Comparison of ENCODE assay signal across 8 cellular contexts in genomic region chr12:93060071-93060665, GRCh38.
DNase-seq lines count a peak whose midpoint lies in the region; ATAC-seq, FAIRE-seq and TF ChIP-seq lines count a peak whose summit lies in the region.

No MANE protein-coding gene starts in this region.

- no TSS peak for BruUV-seq in GM12878 (replicated peaks; lab: Mats Ljungman, UMichigan)

- in situ Hi-C loops in GM12878 (cut with MboI), result no loop called here

- H2AFZ ChIP-seq in GM12878 (ENCODE audit: control insufficient read depth, low read depth, low read length), result peak overlapping the region; percentile 4; the same call in 1 of the 2 replicates

- no peaks in the 10 kb centered on the region for H3K9me3 ChIP-seq in GM12878 (replicated peaks; ENCODE audit: control insufficient read depth, insufficient read depth, low read length)
- H3K9me3 ChIP-seq in esophagus squamous epithelium, result no peaks in the 10 kb centered on the region

- WGBS in GM12878 (ENCODE audit: insufficient coverage, insufficient replicate concordance, low lambda C conversion rate, missing lambda C conversion rate), result 3% methylated on average over 3 of the region's 3 CpGs
- WGBS in esophagus squamous epithelium, 2 donors, result 55 to 73% methylated on average over 3 of the region's 3 CpGs

- TF ChIP-seq RAD21 in GM12878 (IDR thresholded peaks at IDR 0.05; ENCODE audit: insufficient read depth, low read depth, low read length), result no peak

- no peaks in the 10 kb centered on the region for H3K36me3 Mint-ChIP-seq in activated naive CD4-positive, alpha-beta T cell treated with anti-CD3 and anti-CD28 coated beads, Interleukin-2, amount 10 ng/mL, durations not matched to agents 7 days and 5 days

- RAD21 ChIA-PET in GM12878 (lab: Charles Lee; ENCODE audit: unreplicated experiment), result interaction anchor here (0.8 to 1.4 kb wide), 3 partner anchors 105 to 359 kb away, joined by 3 to 4 read pairs (median 4); no protein-coding TSS in a partner anchor

- CTCF ChIA-PET in GM12878 (lab: Yijun Ruan, JAX), result interaction anchor here (0.6 to 1.3 kb wide), 2 partner anchors 72 to 321 kb away, joined by 3 to 5 read pairs; no protein-coding TSS in a partner anchor
- CTCF ChIA-PET in activated naive CD4-positive, alpha-beta T cell treated with anti-CD3 and anti-CD28 coated beads, Interleukin-2, amount 10 ng/mL, durations not matched to agents 7 days and 5 days (lab: Charles Lee), result interaction anchor here (0.9 kb wide), 1 partner anchor 16 kb away, joined by 3 read pairs; no protein-coding TSS in a partner anchor

- TF ChIP-seq POLR2A in GM12878 (IDR thresholded peaks at IDR 0.05; ENCODE audit: low read depth, low read length), result no peak
- no peak for TF ChIP-seq POLR2A in esophagus squamous epithelium (IDR thresholded peaks at IDR 0.05)

- H3K4me1 ChIP-seq in GM12878 (ENCODE audit: control insufficient read depth, insufficient read depth, low read length), result peaks cover 26% of the 10 kb centered on the region
- peaks cover 0 to 21% (median 5%) of the 10 kb centered on the region in 3 donors for H3K4me1 ChIP-seq in esophagus squamous epithelium

- H3K27ac ChIP-seq in GM12878 (ENCODE audit: control insufficient read depth, insufficient read depth) (peak overlapping the region; percentile 61), esophagus squamous epithelium (no peak overlapping the region)

- no peaks in the 10 kb centered on the region for H3K9me3 Mint-ChIP-seq in activated naive CD4-positive, alpha-beta T cell treated with anti-CD3 and anti-CD28 coated beads, Interleukin-2, amount 10 ng/mL, durations not matched to agents 7 days and 5 days

- H3K4me1 Mint-ChIP-seq in activated naive CD4-positive, alpha-beta T cell treated with anti-CD3 and anti-CD28 coated beads, Interleukin-2, amount 10 ng/mL, durations not matched to agents 7 days and 5 days, result no peaks in the 10 kb centered on the region

- peaks cover 24% of the 10 kb centered on the region for H3K27me3 Mint-ChIP-seq in activated naive CD4-positive, alpha-beta T cell treated with anti-CD3 and anti-CD28 coated beads, Interleukin-2, amount 10 ng/mL, durations not matched to agents 7 days and 5 days

- intact Hi-C loops in GM12878 (cut with micrococcal nuclease; ENCODE audit: unreplicated experiment), result loop anchor here (2.0 kb wide), 2 partner anchors 35 to 71 kb away; no protein-coding TSS in a partner anchor
- intact Hi-C loops in esophagus squamous epithelium (cut with DNase I), result no loop called here

- no peaks in the 10 kb centered on the region for H4K20me1 ChIP-seq in GM12878 (ENCODE audit: control insufficient read depth, insufficient read depth)

- no peaks in the 10 kb centered on the region for H3K79me2 ChIP-seq in GM12878 (ENCODE audit: control insufficient read depth, insufficient read depth, low read length)

- no peak overlapping the region for H3K4me3 Mint-ChIP-seq in activated naive CD4-positive, alpha-beta T cell treated with anti-CD3 and anti-CD28 coated beads, Interleukin-2, amount 10 ng/mL, durations not matched to agents 7 days and 5 days

- H3K36me3 ChIP-seq in GM12878 (ENCODE audit: control insufficient read depth in 2 of 2, insufficient read depth in 2 of 2, low read length in 1 of 2) (no peaks in the 10 kb centered on the region), esophagus squamous epithelium (no peaks in the 10 kb centered on the region)

- no peak overlapping the region for H3K9ac ChIP-seq in GM12878 (ENCODE audit: control insufficient read depth, insufficient read depth, low read length)

- TF ChIP-seq CTCF in GM12878 (IDR thresholded peaks at IDR 0.05 in 2 of 3, conservative IDR thresholded peaks at IDR 0.05 in 1 of 3; ENCODE audit: control insufficient read depth in 2 of 3, extremely low read depth in 1 of 3, insufficient read depth in 1 of 3, low read depth in 3 of 3, low read length in 3 of 3) (no peak), esophagus squamous epithelium (IDR thresholded peaks at IDR 0.05) (no peak)

- SMC1A ChIA-PET in GM12878 (lab: Charles Lee; ENCODE audit: uncharacterized antibody, unreplicated experiment), result interaction anchor here (0.7 to 2.6 kb wide), 5 partner anchors 31 to 155 kb away, joined by 3 to 17 read pairs (median 3); no protein-coding TSS in a partner anchor

- H3K27me3 ChIP-seq in GM12878 (replicated peaks in 1 of 2; ENCODE audit: control insufficient read depth in 2 of 2, insufficient read depth in 2 of 2, low read length in 1 of 2) (no peaks in the 10 kb centered on the region), esophagus squamous epithelium (no peaks in the 10 kb centered on the region)

- ATAC-seq in GM18502 (IDR thresholded peaks at IDR 0.05; ENCODE audit: poor library complexity, unreplicated experiment) (peak; percentile 99), GM21360 (IDR thresholded peaks at IDR 0.05; ENCODE audit: unreplicated experiment) (peak; percentile 93), HG03159 (IDR thresholded peaks at IDR 0.05; ENCODE audit: unreplicated experiment) (peak; percentile 99), GM12878 (peak; percentile 99)

- POLR2A ChIA-PET in GM12878 (lab: Charles Lee), result interaction anchor here (1.1 to 1.2 kb wide), 2 partner anchors 17 to 35 kb away, joined by 3 to 4 read pairs; no protein-coding TSS in a partner anchor

- peak; percentile 97 for FAIRE-seq in GM12878 (lab: Jason Lieb, UNC)

- no peak overlapping the region for H3K27ac Mint-ChIP-seq in activated naive CD4-positive, alpha-beta T cell treated with anti-CD3 and anti-CD28 coated beads, Interleukin-2, amount 10 ng/mL, durations not matched to agents 7 days and 5 days

- TF ChIP-seq EP300 in GM12878 (IDR thresholded peaks at IDR 0.05; ENCODE audit: borderline replicate concordance in 1 of 2, control insufficient read depth in 1 of 2, low read depth in 2 of 2, low read length in 2 of 2), result peak in 1 of 2 experiments; percentile 47; a peak in 2 of 4 replicates

- peak overlapping the region; percentile 9; the same call in 1 of the 2 replicates for H3K4me3 ChIP-seq in GM12878
- H3K4me3 ChIP-seq in esophagus squamous epithelium, result no peak overlapping the region

- DNase-seq in GM12878 (ENCODE audit: low read depth, low spot score) (peak; percentile 57), esophagus squamous epithelium (lab: John Stamatoyannopoulos, UW) (no peak), epidermal melanocyte (ENCODE audit: insufficient read length, low spot score) (no peak)
- DNase-seq in activated naive CD4-positive, alpha-beta T cell treated with anti-CD3 and anti-CD28 coated beads, Interleukin-2, amount 10 ng/mL, durations not matched to agents 7 days and 5 days, result no peak
- DNase-seq in activated CD4-positive, alpha-beta T cell treated with anti-CD3 and anti-CD28 coated beads, Interleukin-2, amount 50 U/mL, for 4 hours, result no peak

- peak overlapping the region; percentile 87 for H3K4me2 ChIP-seq in GM12878 (ENCODE audit: control insufficient read depth, insufficient read depth)

TF ChIP-seq in GM12878, 131 proteins besides CTCF, POLR2A, EP300 and RAD21 (continues in another document):
- TF ChIP-seq POLR2AphosphoS5 (IDR thresholded peaks at IDR 0.05; ENCODE audit: low read length) (no peak), CEBPB (IDR thresholded peaks at IDR 0.05; ENCODE audit: borderline replicate concordance in 1 of 2, low read depth in 2 of 2, low read length in 2 of 2) (0 out of 4 replicates have a peak, but pooled peaks of 1 of the 2 experiments have one; percentile 46), RUNX3 (IDR thresholded peaks at IDR 0.05; ENCODE audit: low read length) (peak; percentile 91), PML (IDR thresholded peaks at IDR 0.05; ENCODE audit: low read length) (0 out of 2 replicates have a peak, but pooled peaks have one; percentile 34), EZH2 (IDR thresholded peaks at IDR 0.05; ENCODE audit: borderline replicate concordance, control insufficient read depth, low read depth, low read length) (no peak), MLLT1 (IDR thresholded peaks at IDR 0.05) (no peak), EED (IDR thresholded peaks at IDR 0.05; ENCODE audit: low read depth) (no peak; the same call in 1 of the 2 replicates), TCF7 (IDR thresholded peaks at IDR 0.05; ENCODE audit: borderline replicate concordance) (0 out of 2 replicates have a peak, but pooled peaks have one; percentile 17), CREM (IDR thresholded peaks at IDR 0.05; ENCODE audit: low read depth) (peak; percentile 83), SMAD5 (IDR thresholded peaks at IDR 0.05; ENCODE audit: low read depth) (no peak), MXI1 (IDR thresholded peaks at IDR 0.05; ENCODE audit: low read depth, low read length) (no peak)
